In genomic region chr4:153634737-153635353, GRCh38 we compare ENCODE assay signal across 8 cellular contexts. TPM values are rescaled to one million over a fixed set of nuclear protein-coding genes. Genes with fewer than 3 reads are reported as not detected.
DNase-seq lines count a peak whose midpoint lies in the region; ATAC-seq, FAIRE-seq and TF ChIP-seq lines count a peak whose summit lies in the region.
"Had no signal": no experiment of that assay in that cellular context is flagged by ENCODE, and none has a peak within 500 bp of the region (broad histone marks: within the 10 kb centered on the region; RNA-seq: fewer than 3 reads in every experiment).

No MANE protein-coding gene starts in this region.

- intact Hi-C loops in mucosa of descending colon (cut with DNase I, micrococcal nuclease), result no loop called here

- H2AFZ ChIP-seq in MM.1S (ENCODE audit: low read length), result no peak overlapping the region

- H3K36me3 ChIP-seq in GM06990 (ENCODE audit: control insufficient read depth, insufficient read depth, low read length) (peaks cover 38% of the 10 kb centered on the region), MM.1S (replicated peaks; ENCODE audit: insufficient read depth, low read length) (no peaks in the 10 kb centered on the region), bronchial epithelial cell (ENCODE audit: control insufficient read depth, insufficient read depth, low read length) (peaks cover 3% of the 10 kb centered on the region), mucosa of descending colon (ENCODE audit: low read depth) (no peaks in the 10 kb centered on the region)

- H3K79me2 ChIP-seq in MM.1S (ENCODE audit: low read length), result no peaks in the 10 kb centered on the region

- TF ChIP-seq CTCF in GM06990 (IDR thresholded peaks at IDR 0.05; ENCODE audit: insufficient read depth, low read length, poor library complexity, severe bottlenecking), result peak; percentile 61
- TF ChIP-seq CTCF in MM.1S (IDR thresholded peaks at IDR 0.05; ENCODE audit: low read length), result peak; percentile 65
- TF ChIP-seq CTCF in bronchial epithelial cell (IDR thresholded peaks at IDR 0.05; ENCODE audit: insufficient read depth, low read length, severe bottlenecking), result peak; percentile 68
- TF ChIP-seq CTCF in mucosa of descending colon (IDR thresholded peaks at IDR 0.05), result peak; percentile 25

- H3K4me3 ChIP-seq in GM06990 (replicated peaks; ENCODE audit: low read depth, low read length) (no peak overlapping the region), MM.1S (ENCODE audit: low read length) (no peak overlapping the region), bronchial epithelial cell (ENCODE audit: low read depth, low read length) (no peak overlapping the region), mucosa of descending colon (no peak overlapping the region)

- no peak overlapping the region for H3K27ac ChIP-seq in MM.1S (ENCODE audit: low read length)

- no peak for FAIRE-seq in bronchial epithelial cell (lab: Jason Lieb, UNC)

- no peaks in the 10 kb centered on the region for H4K20me1 ChIP-seq in MM.1S (ENCODE audit: insufficient read depth, low read length)

- H3K9ac ChIP-seq in MM.1S (ENCODE audit: low read length), result no peak overlapping the region

- H3F3A ChIP-seq in MM.1S (ENCODE audit: insufficient read depth, low read length), result no peaks in the 10 kb centered on the region

- no peak for DNase-seq in GM06990 (ENCODE audit: extremely low read depth, insufficient read length)
- DNase-seq in MM.1S, result peak; percentile 21
- peak; percentile 34 for DNase-seq in bronchial epithelial cell (ENCODE audit: low read depth)
- no peak for DNase-seq in mucosa of descending colon
- DNase-seq in amygdala (lab: John Stamatoyannopoulos, UW), result no peak
- no peak for DNase-seq in T-helper 2 cell
- DNase-seq: T-cell had no signal

- H3K4me1 ChIP-seq in MM.1S (ENCODE audit: low read length) (no peaks in the 10 kb centered on the region), mucosa of descending colon (ENCODE audit: low read depth) (no peaks in the 10 kb centered on the region)

- no peaks in the 10 kb centered on the region for H3K9me3 ChIP-seq in MM.1S (replicated peaks; ENCODE audit: insufficient read depth, low read length)
- no peaks in the 10 kb centered on the region for H3K9me3 ChIP-seq in mucosa of descending colon

- ATAC-seq in mucosa of descending colon (peak; percentile 38), HG03432 (IDR thresholded peaks at IDR 0.05; ENCODE audit: unreplicated experiment) (no peak)

- no peaks in the 10 kb centered on the region for H3K9me2 ChIP-seq in MM.1S (replicated peaks; ENCODE audit: insufficient read depth, low read length)

- H3K4me2 ChIP-seq in MM.1S (ENCODE audit: low read depth, low read length), result no peak overlapping the region

- H3K27me3 ChIP-seq in GM06990 (replicated peaks; ENCODE audit: control insufficient read depth, insufficient read depth, low read length) (no peaks in the 10 kb centered on the region), MM.1S (replicated peaks; ENCODE audit: insufficient read depth, low read length) (no peaks in the 10 kb centered on the region), bronchial epithelial cell (ENCODE audit: control insufficient read depth, insufficient read depth, low read length) (no peaks in the 10 kb centered on the region)

RNA-seq across cellular contexts. Expression of gene TLR2, which starts 49.2 kb away (rescaled TPM):
- total RNA-seq in bronchial epithelial cell (1.3 and 2.6 TPM in 2 replicates), mucosa of descending colon (10 to 100 TPM in 1 of 3 donors, 1 to 10 TPM in 2; 2.0 to 12.9 (median 7.7) TPM)

Comparison
In these comparisons a context has a peak if more than half of its experiments do, and no peak if none do; other contexts are left out.
1. DNase-seq: peak in MM.1S (single experiment) and bronchial epithelial cell (single experiment); none in GM06990 (single experiment), mucosa of descending colon (0 of 3), amygdala (0 of 56) and T-helper 2 cell (0 of 5).
2. Peak in every context shown above with its lines, with median percentiles within 50 percentile points of each other: CTCF ChIP-seq.